In genomic region chr19:37466277-37466797, GRCh38 we compare ENCODE assay signal across 8 cellular contexts. TPM values are rescaled to one million over a fixed set of nuclear protein-coding genes. Genes with fewer than 3 reads are reported as not detected.
A peak's percentile ranks its signal among the peaks of the same experiment; 100 is the strongest.
DNase-seq lines count a peak whose midpoint lies in the region; ATAC-seq and TF ChIP-seq lines count a peak whose summit lies in the region.

No MANE protein-coding gene starts in this region.

- peaks cover 33% of the 10 kb centered on the region for H3K4me1 Mint-ChIP-seq in activated T-cell treated with anti-CD3 and anti-CD28 coated beads, Interleukin-2, amount 50 U/mL, for 24 hours (ENCODE audit: low read depth)

- WGBS in right lobe of liver (ENCODE audit: insufficient coverage, low coverage, low lambda C conversion rate, missing lambda C conversion rate) = 26% methylated on average over 22 of the region's 25 CpGs

- no peaks in the 10 kb centered on the region for H3K27me3 Mint-ChIP-seq in activated T-cell treated with anti-CD3 and anti-CD28 coated beads, Interleukin-2, amount 50 U/mL, for 24 hours

- ATAC-seq in right lobe of liver = no peak

- H3K4me3 Mint-ChIP-seq in activated T-cell treated with anti-CD3 and anti-CD28 coated beads, Interleukin-2, amount 50 U/mL, for 24 hours = peak overlapping the region; percentile 97

- H3K4me3 ChIP-seq in astrocyte of the spinal cord (ENCODE audit: low read depth, low read length) (peak overlapping the region; percentile 92), right lobe of liver (peak overlapping the region; percentile 89 to 97 (median 91)), tibial artery (peak overlapping the region; percentile 64 to 73)

- H3K27me3 ChIP-seq in right lobe of liver = no peaks in the 10 kb centered on the region
- no peaks in the 10 kb centered on the region for H3K27me3 ChIP-seq in tibial artery

- no peak for TF ChIP-seq POLR2A in right lobe of liver (IDR thresholded peaks at IDR 0.05)

- peaks cover 32% of the 10 kb centered on the region for H3K9me3 Mint-ChIP-seq in activated T-cell treated with anti-CD3 and anti-CD28 coated beads, Interleukin-2, amount 50 U/mL, for 24 hours

- in situ Hi-C loops in astrocyte of the spinal cord (cut with HindIII; ENCODE audit: low sequenced_read_pairs) = no loop called here

- TF ChIP-seq CTCF in astrocyte of the spinal cord (IDR thresholded peaks at IDR 0.05; ENCODE audit: low read depth, low read length) = no peak
- no peak for TF ChIP-seq CTCF in right lobe of liver (IDR thresholded peaks at IDR 0.05)
- TF ChIP-seq CTCF in tibial artery (IDR thresholded peaks at IDR 0.05) = no peak

- H3K27ac Mint-ChIP-seq in activated T-cell treated with anti-CD3 and anti-CD28 coated beads, Interleukin-2, amount 50 U/mL, for 24 hours = peak overlapping the region; percentile 97

- no peak for DNase-seq in activated T-cell treated with anti-CD3 and anti-CD28 coated beads, Interleukin-2, amount 50 U/mL, for 24 hours
- DNase-seq in activated T-cell treated with anti-CD3 and anti-CD28 coated beads for 4 hours (no peak), astrocyte of the spinal cord (ENCODE audit: low read depth, low spot score) (peak; percentile 48), right lobe of liver (no peak), tibial artery (no peak), NCI-H345 treated with DMSO at 0.1 percent for 48 hours (lab: John Stamatoyannopoulos, UW; ENCODE audit: unreplicated experiment) (no peak)
- DNase-seq in activated effector memory CD4-positive, alpha-beta T cell treated with Interleukin-2 at 50 U/mL for 16 hours = no peak
- no peak for DNase-seq in activated CD8-positive, alpha-beta memory T cell treated with anti-CD3 and anti-CD28 coated beads, Interleukin-2, amount 50 U/mL, for 48 hours

- peaks cover 0 to 15% (median under 1%) of the 10 kb centered on the region in 4 donors for H3K9me3 ChIP-seq in right lobe of liver
- H3K9me3 ChIP-seq in tibial artery = peaks cover 0 to 21% (median 8%) of the 10 kb centered on the region in 3 donors

- H3K36me3 Mint-ChIP-seq in activated T-cell treated with anti-CD3 and anti-CD28 coated beads, Interleukin-2, amount 50 U/mL, for 24 hours (ENCODE audit: low read depth) = peaks cover 60% of the 10 kb centered on the region

- H3K36me3 ChIP-seq in right lobe of liver (peaks cover 0 to 13% (median 2%) of the 10 kb centered on the region in 4 donors), tibial artery (peaks cover 36 to 40% (median 40%) of the 10 kb centered on the region in 3 donors)

- intact Hi-C loops in right lobe of liver (cut with DNase I) (no loop called here), tibial artery (cut with DNase I; ENCODE audit: low total_unique reads) (no loop called here)

- H3K4me1 ChIP-seq in right lobe of liver (peaks cover 0 to 12% (median 1%) of the 10 kb centered on the region in 4 donors), tibial artery (peaks cover 0 to 28% (median 16%) of the 10 kb centered on the region in 4 donors)

- peak overlapping the region; percentile 42 to 89 (median 87) for H3K27ac ChIP-seq in right lobe of liver
- peak overlapping the region; percentile 84 to 90 for H3K27ac ChIP-seq in tibial artery

RNA-seq across cellular contexts. Expression of gene ZNF569, which starts 0.9 kb away (rescaled TPM):
- 1 to 10 TPM; 1.2 to 2.6 (median 1.8) TPM for total RNA-seq in right lobe of liver

RNA-seq across cellular contexts. Expression of gene ZNF570, which starts 2.8 kb away (rescaled TPM):
- total RNA-seq in right lobe of liver = 1 to 10 TPM in 5 of 6 experiments, under 1 TPM in 1; 0.93 to 2.0 (median 1.5) TPM

RNA-seq across cellular contexts. Expression of gene ZNF793, which starts 40.4 kb away (rescaled TPM):
- under 1 TPM; 0.18 to 0.80 (median 0.36) TPM for total RNA-seq in right lobe of liver
